Comparison of ENCODE assay signal across 8 cellular contexts in the genomic region with DNA sequence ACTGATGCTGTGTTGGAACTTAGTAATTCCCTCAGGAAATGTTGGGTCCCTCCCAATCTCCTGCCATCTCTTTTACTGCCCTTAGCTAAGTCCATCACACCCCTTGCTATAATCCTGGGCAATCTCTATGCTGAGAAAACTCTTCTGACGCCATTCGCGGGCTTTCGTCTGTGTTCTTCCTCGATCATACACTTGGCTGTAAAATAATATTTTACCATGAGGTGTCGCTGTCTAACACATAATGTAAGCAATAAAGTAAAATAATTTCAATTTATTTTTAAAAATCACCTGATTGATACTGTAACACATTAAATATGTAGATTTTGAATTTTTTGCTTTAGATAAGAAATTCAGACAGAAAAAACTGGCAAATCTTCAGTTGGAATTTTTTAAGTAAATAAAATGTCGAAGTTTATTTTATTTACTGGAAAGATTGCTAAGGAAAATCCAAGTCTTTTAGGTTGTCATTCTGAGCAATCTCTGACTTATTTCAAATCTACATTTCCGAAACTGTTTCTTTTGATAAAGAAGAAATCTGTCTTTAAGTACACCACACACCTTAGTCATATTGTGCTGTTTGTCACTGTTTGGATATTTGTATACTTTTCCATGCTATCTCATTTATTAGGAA.
DNase-seq lines count a peak whose midpoint lies in the region; ATAC-seq, FAIRE-seq and TF ChIP-seq lines count a peak whose summit lies in the region.

No MANE protein-coding gene starts in this region.

- peak overlapping the region; percentile 55; the same call in 1 of the 2 replicates for H2AFZ ChIP-seq in K562 (ENCODE audit: low read depth, low read length)

- H3K4me1 Mint-ChIP-seq in CD8-positive, alpha-beta T cell (ENCODE audit: low read depth), result peaks cover 2% of the 10 kb centered on the region

- no peaks in the 10 kb centered on the region for H3K9me3 Mint-ChIP-seq in CD8-positive, alpha-beta T cell

- no TSS peak for BruUV-seq in K562 (replicated peaks; lab: Mats Ljungman, UMichigan)

- H3K36me3 ChIP-seq in CD8-positive, alpha-beta T cell (ENCODE audit: insufficient read depth, low read length), result no peaks in the 10 kb centered on the region
- H3K36me3 ChIP-seq in K562 (ENCODE audit: control insufficient read depth, insufficient read depth, low read length) (no peaks in the 10 kb centered on the region), kidney (ENCODE audit: control insufficient read depth in 1 of 2, insufficient read depth in 2 of 2, low read length in 2 of 2) (no peaks in the 10 kb centered on the region), testis (ENCODE audit: low read depth, missing control alignments) (no peaks in the 10 kb centered on the region)

- peaks cover 26% of the 10 kb centered on the region for H3K27me3 Mint-ChIP-seq in CD8-positive, alpha-beta T cell (ENCODE audit: low read depth)

- no peak for FAIRE-seq in K562 (lab: Jason Lieb, UNC)
- peak; percentile 85 for FAIRE-seq in kidney (lab: Jason Lieb, UNC)

- no peak overlapping the region for H3K4me2 ChIP-seq in K562 (ENCODE audit: insufficient read depth, low read length)

- peak; percentile 82 for TF ChIP-seq CTCF in CD8-positive, alpha-beta T cell (IDR thresholded peaks at IDR 0.05)
- peak; percentile 23 to 52 (median 28); a peak in 3 of 6 replicates for TF ChIP-seq CTCF in K562 (IDR thresholded peaks at IDR 0.05 in 2 of 3, conservative IDR thresholded peaks at IDR 0.05 in 1 of 3; ENCODE audit: insufficient read depth in 2 of 3, low read depth in 1 of 3, low read length in 3 of 3)
- TF ChIP-seq CTCF in kidney (IDR thresholded peaks at IDR 0.05; ENCODE audit: borderline replicate concordance, extremely low read depth, insufficient read depth), result peak; percentile 54
- peak in 2 of 3 experiments; percentile 38 to 52 for TF ChIP-seq CTCF in testis (IDR thresholded peaks at IDR 0.05)

- H3K9me1 ChIP-seq in K562 (ENCODE audit: control insufficient read depth, insufficient read depth, low read length), result no peaks in the 10 kb centered on the region

- H3K27ac Mint-ChIP-seq in CD8-positive, alpha-beta T cell, result no peak overlapping the region

- H3K9ac ChIP-seq in K562 (ENCODE audit: insufficient read depth in 1 of 2, low read depth in 2 of 2, low read length in 2 of 2) (no peak overlapping the region), kidney (ENCODE audit: low read length in 2 of 2) (no peak overlapping the region)

- no peaks in the 10 kb centered on the region for H3K9me3 ChIP-seq in CD8-positive, alpha-beta T cell (ENCODE audit: low read length)
- H3K9me3 ChIP-seq in K562 (replicated peaks; ENCODE audit: control insufficient read depth, insufficient read depth, low read depth, low read length) (no peaks in the 10 kb centered on the region), kidney (ENCODE audit: control insufficient read depth in 1 of 2, low read length in 2 of 2) (no peaks in the 10 kb centered on the region), testis (no peaks in the 10 kb centered on the region)

- H4K20me1 ChIP-seq in K562 (replicated peaks; ENCODE audit: control insufficient read depth, insufficient read depth, low read length), result no peaks in the 10 kb centered on the region

- no peak for TF ChIP-seq EP300 in K562 (IDR thresholded peaks at IDR 0.05; ENCODE audit: low read length)

- in situ Hi-C loops in K562 (cut with MboI), result no loop called here

- no peaks in the 10 kb centered on the region for H3K4me1 ChIP-seq in CD8-positive, alpha-beta T cell (ENCODE audit: insufficient read depth, low read length)
- H3K4me1 ChIP-seq in K562 (replicated peaks in 1 of 2; ENCODE audit: control insufficient read depth in 2 of 2, insufficient read depth in 2 of 2, low read length in 2 of 2) (no peaks in the 10 kb centered on the region), kidney (ENCODE audit: control insufficient read depth in 1 of 2, insufficient read depth in 1 of 2, low read depth in 1 of 2, low read length in 2 of 2) (no peaks in the 10 kb centered on the region), testis (no peaks in the 10 kb centered on the region)

- POLR2A ChIA-PET in CD8-positive, alpha-beta T cell (lab: Charles Lee), result no interaction called here
- POLR2A ChIA-PET in K562 (lab: Yijun Ruan, JAX), result no interaction called here

- no peak overlapping the region for H3K27ac ChIP-seq in CD8-positive, alpha-beta T cell (ENCODE audit: low read depth, low read length)
- no peak overlapping the region for H3K27ac ChIP-seq in K562 (ENCODE audit: extremely low read depth, low read depth, low read length)
- no peak overlapping the region for H3K27ac ChIP-seq in kidney (ENCODE audit: low read depth in 2 of 2, low read length in 2 of 2)
- no peak overlapping the region for H3K27ac ChIP-seq in testis

- intact Hi-C loops in CD8-positive, alpha-beta T cell (cut with DNase I, micrococcal nuclease), result loop anchor here (1.0 kb wide), 4 partner anchors 29 to 1112 kb away; no protein-coding TSS in a partner anchor
- intact Hi-C loops in K562 (cut with micrococcal nuclease), result loop anchor here (2.0 to 5.0 kb wide), 2 partner anchors 963 to 1114 kb away; no protein-coding TSS in a partner anchor
- intact Hi-C loops in kidney (cut with DNase I), result no loop called here
- intact Hi-C loops in testis (cut with DNase I; ENCODE audit: low total_unique reads), result no loop called here

- CTCF ChIA-PET in CD8-positive, alpha-beta T cell (lab: Charles Lee), result interaction anchor here (0.5 to 3.6 kb wide), 8 partner anchors 12 to 1114 kb away, joined by 3 to 34 read pairs (median 4); no protein-coding TSS in a partner anchor
- CTCF ChIA-PET in K562 (lab: Yijun Ruan, JAX; ENCODE audit: low intra/inter-chr PET ratio), result interaction anchor here (0.7 kb wide), 1 partner anchor 1112 kb away, joined by 3 read pairs; no protein-coding TSS in a partner anchor

- no peaks in the 10 kb centered on the region for H3K36me3 Mint-ChIP-seq in CD8-positive, alpha-beta T cell

- no peak for ATAC-seq in CD8-positive, alpha-beta T cell
- ATAC-seq in GM21390 (IDR thresholded peaks at IDR 0.05; ENCODE audit: unreplicated experiment) (peak; percentile 69), K562 (peak; percentile 56; the same call in 2 of the 3 replicates), HG02588 (IDR thresholded peaks at IDR 0.05; ENCODE audit: unreplicated experiment) (no peak), HG02973 (IDR thresholded peaks at IDR 0.05; ENCODE audit: unreplicated experiment) (no peak)

- TF ChIP-seq RAD21 in K562 (CRISPR knock-in tag; conservative IDR thresholded peaks at IDR 0.05 in 1 of 2, IDR thresholded peaks at IDR 0.05 in 1 of 2), result peak; percentile 26 to 59

- H3K4me3 Mint-ChIP-seq in CD8-positive, alpha-beta T cell, result no peak overlapping the region

- no peaks in the 10 kb centered on the region for H3K27me3 ChIP-seq in CD8-positive, alpha-beta T cell (ENCODE audit: insufficient read depth, low read length)
- H3K27me3 ChIP-seq in K562 (ENCODE audit: control insufficient read depth in 2 of 2, insufficient read depth in 2 of 2, low read length in 2 of 2) (no peaks in the 10 kb centered on the region), testis (no peaks in the 10 kb centered on the region)

- DNase-seq in CD8-positive, alpha-beta T cell, result peak in 1 of 7 experiments; percentile 5
- DNase-seq in NCI-H345 treated with DMSO at 0.1 percent for 48 hours (lab: John Stamatoyannopoulos, UW; ENCODE audit: unreplicated experiment) (peak; percentile 39), K562 (ENCODE audit: extremely low read depth in 1 of 4, low spot score in 3 of 4) (peak; percentile 10 to 25 (median 20)), kidney (no peak), testis (no peak)

- WGBS in K562 (ENCODE audit: insufficient coverage, low coverage, missing lambda C conversion rate), result 1% methylated on average over 8 of the region's 8 CpGs
- 29 to 40% methylated on average over 8 of the region's 8 CpGs for WGBS in testis, 2 donors

- TF ChIP-seq POLR2A in K562 (conservative IDR thresholded peaks at IDR 0.05), result no peak
- no peak for TF ChIP-seq POLR2A in testis (IDR thresholded peaks at IDR 0.05)

- no peak overlapping the region for H3K4me3 ChIP-seq in CD8-positive, alpha-beta T cell (ENCODE audit: low read depth, low read length)
- H3K4me3 ChIP-seq in K562 (no peak overlapping the region), kidney (ENCODE audit: low read length in 2 of 2) (no peak overlapping the region), testis (no peak overlapping the region)

- no peaks in the 10 kb centered on the region for H3K79me2 ChIP-seq in K562 (ENCODE audit: control insufficient read depth, insufficient read depth, low read length)

TF ChIP-seq in K562, 482 proteins besides CTCF, POLR2A, EP300 and RAD21:
- TF ChIP-seq MTA3 (IDR thresholded peaks at IDR 0.05; ENCODE audit: borderline replicate concordance) (no peak), DDX20 (tag; IDR thresholded peaks at IDR 0.05; ENCODE audit: low read depth) (no peak), SMC3 (conservative IDR thresholded peaks at IDR 0.05; ENCODE audit: insufficient read depth, low read depth, low read length) (peak; percentile 29; the same call in 1 of the 2 replicates)

Comparison
In these comparisons a context has a peak if more than half of its experiments do, and no peak if none do; other contexts are left out.
1. ATAC-seq: peak in GM21390 (single experiment) and K562 (single experiment); none in CD8-positive, alpha-beta T cell (single experiment), HG02588 (single experiment) and HG02973 (single experiment).
2. DNase-seq: peak in NCI-H345 treated with DMSO at 0.1 percent for 48 hours (single experiment) and K562 (4 of 4); none in kidney (single experiment) and testis (single experiment).
3. CTCF ChIP-seq: peak in every context shown above with its lines; median percentile 82 in CD8-positive, alpha-beta T cell; 54 in kidney; 45 in testis; 28 in K562.
4. intact Hi-C loops: an anchor here in CD8-positive, alpha-beta T cell (1.0 kb wide) and K562 (2.0 to 5.0 kb wide); none called in kidney and testis.